8 cellular contexts compared by ENCODE assay signal in the genomic region with DNA sequence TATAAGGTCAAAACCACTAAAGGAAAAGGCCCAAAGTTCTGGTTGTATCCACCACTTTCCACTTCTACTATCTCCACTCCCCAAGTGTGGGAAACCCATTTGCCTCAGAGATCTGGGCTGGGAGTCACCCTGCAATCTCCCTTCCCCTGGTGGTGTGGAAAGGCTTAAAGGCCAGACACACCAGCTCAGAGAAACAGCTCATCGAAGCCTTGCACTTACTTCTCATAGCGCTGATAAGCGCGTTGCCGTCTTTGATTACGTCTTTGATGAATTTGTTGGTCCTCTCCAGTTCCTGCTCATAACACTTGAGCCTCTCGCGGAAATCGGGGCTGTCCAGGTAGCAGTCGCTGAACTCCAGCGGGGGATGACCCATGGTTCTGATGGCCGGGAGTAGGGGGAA. TPM values are rescaled to one million over a fixed set of nuclear protein-coding genes. Genes with fewer than 3 reads are reported as not detected.
A peak's percentile ranks its signal among the peaks of the same experiment; 100 is the strongest.
DNase-seq lines count a peak whose midpoint lies in the region; ATAC-seq, FAIRE-seq and TF ChIP-seq lines count a peak whose summit lies in the region.

No MANE protein-coding gene starts in this region.

- H3K4me3 ChIP-seq in GM23248 (peak overlapping the region; percentile 97), cardiac muscle cell (peak overlapping the region; percentile 44), rectal smooth muscle tissue (ENCODE audit: low read length) (peak overlapping the region; percentile 76)

- ATAC-seq in GM18909 (IDR thresholded peaks at IDR 0.05; ENCODE audit: poor library complexity, unreplicated experiment): no peak

- H4K20me1 ChIP-seq in GM23248 (ENCODE audit: insufficient read depth): no peaks in the 10 kb centered on the region

- H3K36me3 ChIP-seq in GM23248 (ENCODE audit: low read depth): no peaks in the 10 kb centered on the region
- H3K36me3 ChIP-seq in cardiac muscle cell: no peaks in the 10 kb centered on the region
- H3K36me3 ChIP-seq in rectal smooth muscle tissue (ENCODE audit: control insufficient read depth, insufficient read depth, low read length): no peaks in the 10 kb centered on the region

- no peaks in the 10 kb centered on the region for H3K9me2 ChIP-seq in GM23248 (ENCODE audit: insufficient read depth)

- DNase-seq in GM23248 (peak; percentile 60), cardiac muscle cell (ENCODE audit: low read depth in 1 of 2, low spot score in 1 of 2) (peak in 1 of 2 donors; percentile 2), H54 (ENCODE audit: insufficient read length, low spot score) (no peak), pons (ENCODE audit: low spot score) (no peak), A172 (ENCODE audit: low spot score) (no peak)

- TF ChIP-seq POLR2A in H54 (IDR thresholded peaks at IDR 0.05; ENCODE audit: low read depth, low read length): no peak

- 2 to 4% methylated on average over 12 of the region's 12 CpGs for WGBS in GM23248 (ENCODE audit: low coverage in 1 of 2, low lambda C conversion rate in 2 of 2, missing lambda C conversion rate in 2 of 2), 2 experiments

- in situ Hi-C loops in GM23248 (cut with MboI): no loop called here

- TF ChIP-seq CTCF in VCaP (conservative IDR thresholded peaks at IDR 0.05) (no peak), cardiac muscle cell (IDR thresholded peaks at IDR 0.05; ENCODE audit: low read depth, low read length) (no peak)

- peaks cover 15% of the 10 kb centered on the region; the same call in 1 of the 2 replicates for H3K79me2 ChIP-seq in GM23248 (ENCODE audit: insufficient read depth)

- H3K9ac ChIP-seq in GM23248: peak overlapping the region; percentile 93
- peak overlapping the region; percentile 13 for H3K9ac ChIP-seq in rectal smooth muscle tissue (ENCODE audit: low read length)

- peaks cover 27% of the 10 kb centered on the region for H3K4me1 ChIP-seq in GM23248 (ENCODE audit: insufficient read depth)
- H3K4me1 ChIP-seq in cardiac muscle cell (ENCODE audit: low read depth): no peaks in the 10 kb centered on the region
- peaks cover 4% of the 10 kb centered on the region for H3K4me1 ChIP-seq in rectal smooth muscle tissue (ENCODE audit: control insufficient read depth, insufficient read depth, low read length)

- peaks cover 15% of the 10 kb centered on the region for H3F3A ChIP-seq in GM23248 (ENCODE audit: insufficient read depth)

- peak overlapping the region; percentile 93 for H2AFZ ChIP-seq in GM23248

- H3K27me3 ChIP-seq in GM23248 (replicated peaks; ENCODE audit: insufficient read depth): no peaks in the 10 kb centered on the region
- no peaks in the 10 kb centered on the region for H3K27me3 ChIP-seq in cardiac muscle cell
- H3K27me3 ChIP-seq in rectal smooth muscle tissue (ENCODE audit: control insufficient read depth, insufficient read depth, low read length): no peaks in the 10 kb centered on the region

- H3K27ac ChIP-seq in GM23248 (peak overlapping the region; percentile 94), VCaP (peak overlapping the region; percentile 90), cardiac muscle cell (no peak overlapping the region), rectal smooth muscle tissue (ENCODE audit: low read depth, low read length) (peak overlapping the region; percentile 74)

- peak overlapping the region; percentile 92 for H3K4me2 ChIP-seq in GM23248 (ENCODE audit: unreplicated experiment)

- no peak for FAIRE-seq in H54 (lab: Jason Lieb, UNC)

- H3K9me3 ChIP-seq in GM23248 (ENCODE audit: low read depth) (no peaks in the 10 kb centered on the region), cardiac muscle cell (ENCODE audit: low read depth) (no peaks in the 10 kb centered on the region)

RNA-seq across cellular contexts. Expression of a gene that starts 0.6 kb away (rescaled TPM):
- 4.5 and 5.3 TPM in 2 replicates for total RNA-seq in GM23248 (2014; rRNA removed; shearing (Covaris generic))
- 3.3 and 4.3 TPM in 2 replicates for polyA plus RNA-seq in GM23248 (2016; fragmentation: Nextera tagmentation; extraction: Ambion mirVana)
- total RNA-seq in cardiac muscle cell: 4.7 and 7.0 TPM in 2 replicates
- polyA plus RNA-seq in cardiac muscle cell: 2.4 and 2.8 TPM in 2 replicates
- 2.7 and 4.0 TPM in 2 replicates for total RNA-seq in A172 (2014; rRNA removed; shearing (Covaris generic))

Comparison
In these comparisons a context has a peak if more than half of its experiments do, and no peak if none do; other contexts are left out.
1. H3K4me3 ChIP-seq: peak in every context shown above with its lines; median percentile 97 in GM23248; 76 in rectal smooth muscle tissue; 44 in cardiac muscle cell.